In the genomic region with DNA sequence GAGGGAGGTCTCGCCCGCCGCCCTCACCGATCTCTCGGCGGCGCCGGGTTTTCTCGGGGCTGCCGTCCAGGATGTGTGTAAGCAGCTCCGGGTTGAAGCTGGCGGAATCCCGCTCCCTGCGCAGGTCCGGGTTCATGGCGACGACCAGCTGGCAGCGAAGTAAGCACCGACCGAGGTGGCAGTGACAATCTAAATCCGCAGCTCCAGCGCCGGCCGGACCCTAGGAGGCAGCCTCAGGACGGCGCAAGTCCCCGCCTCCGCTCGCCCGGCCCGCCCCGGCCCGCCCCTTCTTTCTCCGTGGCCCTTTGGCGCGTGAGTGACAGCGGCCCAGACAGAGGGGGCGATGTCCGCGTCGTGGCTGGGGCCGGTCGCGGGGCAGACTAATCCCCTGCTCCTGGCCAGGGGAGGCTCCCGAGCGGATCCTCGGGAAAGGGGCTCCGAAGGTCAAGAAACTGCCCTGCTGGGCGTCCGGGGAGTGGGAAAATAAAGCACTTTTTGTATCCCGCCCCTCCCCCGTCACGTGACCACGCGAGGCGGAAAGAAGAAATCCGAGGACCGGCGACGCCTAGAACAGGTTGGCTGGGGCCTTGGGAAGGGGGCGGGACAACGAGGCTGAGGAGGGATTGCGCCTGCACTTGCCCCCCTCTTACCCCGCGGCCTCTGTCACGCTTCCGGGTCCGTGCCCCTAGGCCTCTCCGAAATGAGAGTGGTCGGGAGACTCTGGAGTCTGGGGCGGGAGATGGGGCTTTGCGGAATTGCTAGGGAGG, we compare ENCODE assay signal across 1 cellular context.
TF ChIP-seq lines count a peak whose summit lies in the region.

A gene (minus strand): TSS at position 229 of the 767 bp plus-strand sequence. CDS start 93 bp downstream, at position 136.
A gene with protein sequence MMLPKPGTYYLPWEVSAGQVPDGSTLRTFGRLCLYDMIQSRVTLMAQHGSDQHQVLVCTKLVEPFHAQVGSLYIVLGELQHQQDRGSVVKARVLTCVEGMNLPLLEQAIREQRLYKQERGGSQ (plus strand): TSS at position 303 of the 767 bp plus-strand sequence. CDS start 6,953 bp downstream, outside the sequence.

TF ChIP-seq in GM12878, 131 proteins besides CTCF, POLR2A, EP300 and RAD21 (continued from another document and continues in another):
- TF ChIP-seq, protein P1, sequence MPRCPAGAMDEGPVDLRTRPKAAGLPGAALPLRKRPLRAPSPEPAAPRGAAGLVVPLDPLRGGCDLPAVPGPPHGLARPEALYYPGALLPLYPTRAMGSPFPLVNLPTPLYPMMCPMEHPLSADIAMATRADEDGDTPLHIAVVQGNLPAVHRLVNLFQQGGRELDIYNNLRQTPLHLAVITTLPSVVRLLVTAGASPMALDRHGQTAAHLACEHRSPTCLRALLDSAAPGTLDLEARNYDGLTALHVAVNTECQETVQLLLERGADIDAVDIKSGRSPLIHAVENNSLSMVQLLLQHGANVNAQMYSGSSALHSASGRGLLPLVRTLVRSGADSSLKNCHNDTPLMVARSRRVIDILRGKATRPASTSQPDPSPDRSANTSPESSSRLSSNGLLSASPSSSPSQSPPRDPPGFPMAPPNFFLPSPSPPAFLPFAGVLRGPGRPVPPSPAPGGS (IDR thresholded peaks at IDR 0.05; ENCODE audit: borderline replicate concordance, insufficient read depth, low read depth, low read length, poor library complexity, severe bottlenecking): no peak
- TF ChIP-seq, protein P2, sequence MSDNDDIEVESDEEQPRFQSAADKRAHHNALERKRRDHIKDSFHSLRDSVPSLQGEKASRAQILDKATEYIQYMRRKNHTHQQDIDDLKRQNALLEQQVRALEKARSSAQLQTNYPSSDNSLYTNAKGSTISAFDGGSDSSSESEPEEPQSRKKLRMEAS (IDR thresholded peaks at IDR 0.05; ENCODE audit: low read depth, low read length): peak; percentile 93
- TF ChIP-seq ZNF207 (IDR thresholded peaks at IDR 0.05; ENCODE audit: borderline replicate concordance) (peak; percentile 45; the same call in 1 of the 2 replicates), STAT1 (conservative IDR thresholded peaks at IDR 0.05) (peak; percentile 73; the same call in 1 of the 2 replicates), STAT3 (IDR thresholded peaks at IDR 0.05; ENCODE audit: low read depth, low read length) (no peak), BHLHE40 (IDR thresholded peaks at IDR 0.05; ENCODE audit: borderline replicate concordance in 1 of 2, low read depth in 2 of 2, low read length in 1 of 2) (peak; percentile 92 to 98), KAT2A (conservative IDR thresholded peaks at IDR 0.05; ENCODE audit: control insufficient read depth, low read depth, low read length) (no peak), RCOR1 (conservative IDR thresholded peaks at IDR 0.05; ENCODE audit: low read depth, low read length) (no peak), JUND (IDR thresholded peaks at IDR 0.05; ENCODE audit: low read depth, low read length) (no peak), MYB (IDR thresholded peaks at IDR 0.05; ENCODE audit: borderline replicate concordance, low read depth, low read length) (no peak), CHD4 (IDR thresholded peaks at IDR 0.05) (no peak), EED (IDR thresholded peaks at IDR 0.05; ENCODE audit: low read depth) (no peak; the same call in 1 of the 2 replicates), ASH2L (IDR thresholded peaks at IDR 0.05; ENCODE audit: borderline replicate concordance, low read depth) (no peak), RUNX3 (IDR thresholded peaks at IDR 0.05; ENCODE audit: low read length) (peak; percentile 39; the same call in 1 of the 2 replicates), RELA (IDR thresholded peaks at IDR 0.05; ENCODE audit: borderline replicate concordance, partially characterized antibody) (peak; percentile 23), ESRRA (IDR thresholded peaks at IDR 0.05; ENCODE audit: low read length) (no peak), SIN3A (IDR thresholded peaks at IDR 0.05; ENCODE audit: low read depth, low read length) (peak; percentile 57; the same call in 1 of the 2 replicates), SUPT20H (IDR thresholded peaks at IDR 0.05; ENCODE audit: borderline replicate concordance, control insufficient read depth, low read depth, low read length) (no peak), SMAD1 (IDR thresholded peaks at IDR 0.05; ENCODE audit: low read depth, partially characterized antibody) (peak; percentile 90), HCFC1 (IDR thresholded peaks at IDR 0.05; ENCODE audit: low read length) (0 out of 2 replicates have a peak, but pooled peaks have one; percentile 48), SMARCA5 (IDR thresholded peaks at IDR 0.05) (no peak), TCF12 (IDR thresholded peaks at IDR 0.05; ENCODE audit: low read depth, low read length) (peak; percentile 40; the same call in 1 of the 2 replicates), YY1 (IDR thresholded peaks at IDR 0.05; ENCODE audit: low read depth, low read length) (peak; percentile 74; the same call in 1 of the 2 replicates), IRF4 (IDR thresholded peaks at IDR 0.05; ENCODE audit: low read depth, low read length) (no peak), DPF2 (IDR thresholded peaks at IDR 0.05) (peak; percentile 97), WRNIP1 (IDR thresholded peaks at IDR 0.05; ENCODE audit: borderline replicate concordance, low read depth, low read length) (no peak), ZSCAN29 (IDR thresholded peaks at IDR 0.05) (no peak), SIX5 (IDR thresholded peaks at IDR 0.05; ENCODE audit: low read depth, low read length, severe bottlenecking) (no peak), SRF (IDR thresholded peaks at IDR 0.05; ENCODE audit: low read depth in 2 of 2, low read length in 2 of 2) (no peak), BMI1 (IDR thresholded peaks at IDR 0.05; ENCODE audit: borderline replicate concordance) (no peak), ZNF622 (IDR thresholded peaks at IDR 0.05) (no peak), NFYA (IDR thresholded peaks at IDR 0.05; ENCODE audit: borderline replicate concordance, low read depth, low read length) (no peak)
- TF ChIP-seq, protein P3, sequence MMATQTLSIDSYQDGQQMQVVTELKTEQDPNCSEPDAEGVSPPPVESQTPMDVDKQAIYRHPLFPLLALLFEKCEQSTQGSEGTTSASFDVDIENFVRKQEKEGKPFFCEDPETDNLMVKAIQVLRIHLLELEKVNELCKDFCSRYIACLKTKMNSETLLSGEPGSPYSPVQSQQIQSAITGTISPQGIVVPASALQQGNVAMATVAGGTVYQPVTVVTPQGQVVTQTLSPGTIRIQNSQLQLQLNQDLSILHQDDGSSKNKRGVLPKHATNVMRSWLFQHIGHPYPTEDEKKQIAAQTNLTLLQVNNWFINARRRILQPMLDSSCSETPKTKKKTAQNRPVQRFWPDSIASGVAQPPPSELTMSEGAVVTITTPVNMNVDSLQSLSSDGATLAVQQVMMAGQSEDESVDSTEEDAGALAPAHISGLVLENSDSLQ (IDR thresholded peaks at IDR 0.05): peak; percentile 98
- TF ChIP-seq, protein P4, sequence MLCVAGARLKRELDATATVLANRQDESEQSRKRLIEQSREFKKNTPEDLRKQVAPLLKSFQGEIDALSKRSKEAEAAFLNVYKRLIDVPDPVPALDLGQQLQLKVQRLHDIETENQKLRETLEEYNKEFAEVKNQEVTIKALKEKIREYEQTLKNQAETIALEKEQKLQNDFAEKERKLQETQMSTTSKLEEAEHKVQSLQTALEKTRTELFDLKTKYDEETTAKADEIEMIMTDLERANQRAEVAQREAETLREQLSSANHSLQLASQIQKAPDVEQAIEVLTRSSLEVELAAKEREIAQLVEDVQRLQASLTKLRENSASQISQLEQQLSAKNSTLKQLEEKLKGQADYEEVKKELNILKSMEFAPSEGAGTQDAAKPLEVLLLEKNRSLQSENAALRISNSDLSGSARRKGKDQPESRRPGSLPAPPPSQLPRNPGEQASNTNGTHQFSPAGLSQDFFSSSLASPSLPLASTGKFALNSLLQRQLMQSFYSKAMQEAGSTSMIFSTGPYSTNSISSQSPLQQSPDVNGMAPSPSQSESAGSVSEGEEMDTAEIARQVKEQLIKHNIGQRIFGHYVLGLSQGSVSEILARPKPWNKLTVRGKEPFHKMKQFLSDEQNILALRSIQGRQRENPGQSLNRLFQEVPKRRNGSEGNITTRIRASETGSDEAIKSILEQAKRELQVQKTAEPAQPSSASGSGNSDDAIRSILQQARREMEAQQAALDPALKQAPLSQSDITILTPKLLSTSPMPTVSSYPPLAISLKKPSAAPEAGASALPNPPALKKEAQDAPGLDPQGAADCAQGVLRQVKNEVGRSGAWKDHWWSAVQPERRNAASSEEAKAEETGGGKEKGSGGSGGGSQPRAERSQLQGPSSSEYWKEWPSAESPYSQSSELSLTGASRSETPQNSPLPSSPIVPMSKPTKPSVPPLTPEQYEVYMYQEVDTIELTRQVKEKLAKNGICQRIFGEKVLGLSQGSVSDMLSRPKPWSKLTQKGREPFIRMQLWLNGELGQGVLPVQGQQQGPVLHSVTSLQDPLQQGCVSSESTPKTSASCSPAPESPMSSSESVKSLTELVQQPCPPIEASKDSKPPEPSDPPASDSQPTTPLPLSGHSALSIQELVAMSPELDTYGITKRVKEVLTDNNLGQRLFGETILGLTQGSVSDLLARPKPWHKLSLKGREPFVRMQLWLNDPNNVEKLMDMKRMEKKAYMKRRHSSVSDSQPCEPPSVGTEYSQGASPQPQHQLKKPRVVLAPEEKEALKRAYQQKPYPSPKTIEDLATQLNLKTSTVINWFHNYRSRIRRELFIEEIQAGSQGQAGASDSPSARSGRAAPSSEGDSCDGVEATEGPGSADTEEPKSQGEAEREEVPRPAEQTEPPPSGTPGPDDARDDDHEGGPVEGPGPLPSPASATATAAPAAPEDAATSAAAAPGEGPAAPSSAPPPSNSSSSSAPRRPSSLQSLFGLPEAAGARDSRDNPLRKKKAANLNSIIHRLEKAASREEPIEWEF (IDR thresholded peaks at IDR 0.05; ENCODE audit: insufficient replicate concordance, low read depth, low read length): no peak
- TF ChIP-seq, protein P5, sequence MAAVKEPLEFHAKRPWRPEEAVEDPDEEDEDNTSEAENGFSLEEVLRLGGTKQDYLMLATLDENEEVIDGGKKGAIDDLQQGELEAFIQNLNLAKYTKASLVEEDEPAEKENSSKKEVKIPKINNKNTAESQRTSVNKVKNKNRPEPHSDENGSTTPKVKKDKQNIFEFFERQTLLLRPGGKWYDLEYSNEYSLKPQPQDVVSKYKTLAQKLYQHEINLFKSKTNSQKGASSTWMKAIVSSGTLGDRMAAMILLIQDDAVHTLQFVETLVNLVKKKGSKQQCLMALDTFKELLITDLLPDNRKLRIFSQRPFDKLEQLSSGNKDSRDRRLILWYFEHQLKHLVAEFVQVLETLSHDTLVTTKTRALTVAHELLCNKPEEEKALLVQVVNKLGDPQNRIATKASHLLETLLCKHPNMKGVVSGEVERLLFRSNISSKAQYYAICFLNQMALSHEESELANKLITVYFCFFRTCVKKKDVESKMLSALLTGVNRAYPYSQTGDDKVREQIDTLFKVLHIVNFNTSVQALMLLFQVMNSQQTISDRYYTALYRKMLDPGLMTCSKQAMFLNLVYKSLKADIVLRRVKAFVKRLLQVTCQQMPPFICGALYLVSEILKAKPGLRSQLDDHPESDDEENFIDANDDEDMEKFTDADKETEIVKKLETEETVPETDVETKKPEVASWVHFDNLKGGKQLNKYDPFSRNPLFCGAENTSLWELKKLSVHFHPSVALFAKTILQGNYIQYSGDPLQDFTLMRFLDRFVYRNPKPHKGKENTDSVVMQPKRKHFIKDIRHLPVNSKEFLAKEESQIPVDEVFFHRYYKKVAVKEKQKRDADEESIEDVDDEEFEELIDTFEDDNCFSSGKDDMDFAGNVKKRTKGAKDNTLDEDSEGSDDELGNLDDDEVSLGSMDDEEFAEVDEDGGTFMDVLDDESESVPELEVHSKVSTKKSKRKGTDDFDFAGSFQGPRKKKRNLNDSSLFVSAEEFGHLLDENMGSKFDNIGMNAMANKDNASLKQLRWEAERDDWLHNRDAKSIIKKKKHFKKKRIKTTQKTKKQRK (IDR thresholded peaks at IDR 0.05; ENCODE audit: low read depth, low read length): no peak
- TF ChIP-seq, protein P6, sequence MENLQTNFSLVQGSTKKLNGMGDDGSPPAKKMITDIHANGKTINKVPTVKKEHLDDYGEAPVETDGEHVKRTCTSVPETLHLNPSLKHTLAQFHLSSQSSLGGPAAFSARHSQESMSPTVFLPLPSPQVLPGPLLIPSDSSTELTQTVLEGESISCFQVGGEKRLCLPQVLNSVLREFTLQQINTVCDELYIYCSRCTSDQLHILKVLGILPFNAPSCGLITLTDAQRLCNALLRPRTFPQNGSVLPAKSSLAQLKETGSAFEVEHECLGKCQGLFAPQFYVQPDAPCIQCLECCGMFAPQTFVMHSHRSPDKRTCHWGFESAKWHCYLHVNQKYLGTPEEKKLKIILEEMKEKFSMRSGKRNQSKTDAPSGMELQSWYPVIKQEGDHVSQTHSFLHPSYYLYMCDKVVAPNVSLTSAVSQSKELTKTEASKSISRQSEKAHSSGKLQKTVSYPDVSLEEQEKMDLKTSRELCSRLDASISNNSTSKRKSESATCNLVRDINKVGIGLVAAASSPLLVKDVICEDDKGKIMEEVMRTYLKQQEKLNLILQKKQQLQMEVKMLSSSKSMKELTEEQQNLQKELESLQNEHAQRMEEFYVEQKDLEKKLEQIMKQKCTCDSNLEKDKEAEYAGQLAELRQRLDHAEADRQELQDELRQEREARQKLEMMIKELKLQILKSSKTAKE (IDR thresholded peaks at IDR 0.05; ENCODE audit: low read depth, poor library complexity, severe bottlenecking): peak; percentile 63
- TF ChIP-seq, protein P7, sequence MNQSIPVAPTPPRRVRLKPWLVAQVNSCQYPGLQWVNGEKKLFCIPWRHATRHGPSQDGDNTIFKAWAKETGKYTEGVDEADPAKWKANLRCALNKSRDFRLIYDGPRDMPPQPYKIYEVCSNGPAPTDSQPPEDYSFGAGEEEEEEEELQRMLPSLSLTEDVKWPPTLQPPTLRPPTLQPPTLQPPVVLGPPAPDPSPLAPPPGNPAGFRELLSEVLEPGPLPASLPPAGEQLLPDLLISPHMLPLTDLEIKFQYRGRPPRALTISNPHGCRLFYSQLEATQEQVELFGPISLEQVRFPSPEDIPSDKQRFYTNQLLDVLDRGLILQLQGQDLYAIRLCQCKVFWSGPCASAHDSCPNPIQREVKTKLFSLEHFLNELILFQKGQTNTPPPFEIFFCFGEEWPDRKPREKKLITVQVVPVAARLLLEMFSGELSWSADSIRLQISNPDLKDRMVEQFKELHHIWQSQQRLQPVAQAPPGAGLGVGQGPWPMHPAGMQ (IDR thresholded peaks at IDR 0.05; ENCODE audit: borderline replicate concordance): no peak
- TF ChIP-seq, protein P8, sequence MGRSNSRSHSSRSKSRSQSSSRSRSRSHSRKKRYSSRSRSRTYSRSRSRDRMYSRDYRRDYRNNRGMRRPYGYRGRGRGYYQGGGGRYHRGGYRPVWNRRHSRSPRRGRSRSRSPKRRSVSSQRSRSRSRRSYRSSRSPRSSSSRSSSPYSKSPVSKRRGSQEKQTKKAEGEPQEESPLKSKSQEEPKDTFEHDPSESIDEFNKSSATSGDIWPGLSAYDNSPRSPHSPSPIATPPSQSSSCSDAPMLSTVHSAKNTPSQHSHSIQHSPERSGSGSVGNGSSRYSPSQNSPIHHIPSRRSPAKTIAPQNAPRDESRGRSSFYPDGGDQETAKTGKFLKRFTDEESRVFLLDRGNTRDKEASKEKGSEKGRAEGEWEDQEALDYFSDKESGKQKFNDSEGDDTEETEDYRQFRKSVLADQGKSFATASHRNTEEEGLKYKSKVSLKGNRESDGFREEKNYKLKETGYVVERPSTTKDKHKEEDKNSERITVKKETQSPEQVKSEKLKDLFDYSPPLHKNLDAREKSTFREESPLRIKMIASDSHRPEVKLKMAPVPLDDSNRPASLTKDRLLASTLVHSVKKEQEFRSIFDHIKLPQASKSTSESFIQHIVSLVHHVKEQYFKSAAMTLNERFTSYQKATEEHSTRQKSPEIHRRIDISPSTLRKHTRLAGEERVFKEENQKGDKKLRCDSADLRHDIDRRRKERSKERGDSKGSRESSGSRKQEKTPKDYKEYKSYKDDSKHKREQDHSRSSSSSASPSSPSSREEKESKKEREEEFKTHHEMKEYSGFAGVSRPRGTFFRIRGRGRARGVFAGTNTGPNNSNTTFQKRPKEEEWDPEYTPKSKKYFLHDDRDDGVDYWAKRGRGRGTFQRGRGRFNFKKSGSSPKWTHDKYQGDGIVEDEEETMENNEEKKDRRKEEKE (IDR thresholded peaks at IDR 0.05): no peak
